In genomic region chr22:42256930-42257329, GRCh38 we compare ENCODE assay signal across 14 cellular contexts.
"Had no signal": no experiment of that assay in that cellular context is flagged by ENCODE, and none has a peak within 500 bp of the region (broad histone marks: within the 10 kb centered on the region; RNA-seq: fewer than 3 reads in every experiment).

No MANE protein-coding gene starts in this region.

- H3K27me3 Mint-ChIP-seq: brain, type B pancreatic cell had no signal

- H3K4me3 Mint-ChIP-seq: brain, nephron, type B pancreatic cell had no signal

- H3K27ac Mint-ChIP-seq: type B pancreatic cell had no signal

- DNase-seq: activated CD4-positive, alpha-beta T cell treated with anti-CD3 and anti-CD28 coated beads, Interleukin-2, amount 50 U/mL, for 1 hour; activated CD4-positive, CD25-positive, alpha-beta regulatory T cell; amniotic stem cell; cerebellar nuclear complex; dermis blood vessel endothelial cell; lower lobe of right lung; stimulated activated naive CD4-positive, alpha-beta T cell treated with Interleukin-2 at 50 U/mL for 16 hours had no signal

- ATAC-seq: activated naive CD4-positive, alpha-beta T cell treated with anti-CD3 and anti-CD28 coated beads, Interleukin-2, amount 50 U/mL, for 72 hours; esophagus mucosa; lower lobe of right lung; sciatic nerve; SK-N-SH treated with all-trans-retinoic acid at 6 μM for 48 hours had no signal

- H3K27ac ChIP-seq: lower lobe of right lung had no signal

- H3K9me3 ChIP-seq: lower lobe of right lung had no signal

- H3K9me3 Mint-ChIP-seq: activated naive CD4-positive, alpha-beta T cell treated with anti-CD3 and anti-CD28 coated beads, Interleukin-2, amount 50 U/mL, for 72 hours; nephron; type B pancreatic cell had no signal

- H3K36me3 Mint-ChIP-seq: activated naive CD4-positive, alpha-beta T cell treated with anti-CD3 and anti-CD28 coated beads, Interleukin-2, amount 50 U/mL, for 72 hours had no signal

- H3K36me3 ChIP-seq: lower lobe of right lung had no signal

- H3K4me3 ChIP-seq: lower lobe of right lung had no signal
